Comparison of ENCODE assay signal across 11 cellular contexts in genomic region chr16:456891-457483, GRCh38. TPM values are rescaled to one million over a fixed set of nuclear protein-coding genes. Genes with fewer than 3 reads are reported as not detected.
A peak's percentile ranks its signal among the peaks of the same experiment; 100 is the strongest.
DNase-seq lines count a peak whose midpoint lies in the region; ATAC-seq and TF ChIP-seq lines count a peak whose summit lies in the region.
"Had no signal": no experiment of that assay in that cellular context is flagged by ENCODE, and none has a peak within 500 bp of the region (broad histone marks: within the 10 kb centered on the region; RNA-seq: fewer than 3 reads in every experiment).

No MANE protein-coding gene starts in this region.

- 0 out of 2 replicates have a peak, but pooled peaks have one; percentile 36 for ATAC-seq in Panc1
- no peak for ATAC-seq in HG03108 (IDR thresholded peaks at IDR 0.05; ENCODE audit: unreplicated experiment)
- no peak for ATAC-seq in esophagus mucosa
- ATAC-seq in GM18858 (IDR thresholded peaks at IDR 0.05; ENCODE audit: unreplicated experiment) = no peak
- no peak for ATAC-seq in HG03095 (IDR thresholded peaks at IDR 0.05; ENCODE audit: unreplicated experiment)

- TF ChIP-seq CTCF in Panc1 (IDR thresholded peaks at IDR 0.05) (no peak), fibroblast of villous mesenchyme (IDR thresholded peaks at IDR 0.05; ENCODE audit: insufficient read depth, low read depth, low read length) (no peak), ovary (IDR thresholded peaks at IDR 0.05) (no peak)

- POLR2A ChIA-PET in CD4-positive, alpha-beta memory T cell (lab: Charles Lee; ENCODE audit: partially characterized antibody) = no interaction called here
- POLR2A ChIA-PET in Panc1 (lab: Charles Lee) = no interaction called here

- TF ChIP-seq POLR2A in ovary (IDR thresholded peaks at IDR 0.05) = no peak

- TF ChIP-seq EP300 in ovary (IDR thresholded peaks at IDR 0.05) = no peak

- no peaks in the 10 kb centered on the region for H3K27me3 Mint-ChIP-seq in CD4-positive, alpha-beta memory T cell

- peaks cover 5 to 22% (median 12%) of the 10 kb centered on the region in 4 donors for H3K4me1 Mint-ChIP-seq in CD4-positive, alpha-beta memory T cell

- H3K27ac Mint-ChIP-seq in CD4-positive, alpha-beta memory T cell = peak overlapping the region in 6 of 7 donors; percentile 2 to 60 (median 28)

- H3K27ac ChIP-seq in CD4-positive, alpha-beta memory T cell (ENCODE audit: low read depth, low read length) = no peak overlapping the region
- H3K27ac ChIP-seq in Panc1 (ENCODE audit: low read length) = no peak overlapping the region
- H3K27ac ChIP-seq in ovary = no peak overlapping the region
- H3K27ac ChIP-seq: SJSA1 had no signal

- no TSS peak for BruUV-seq in Panc1 (replicated peaks; lab: Mats Ljungman, UMichigan)

- H3K36me3 Mint-ChIP-seq in CD4-positive, alpha-beta memory T cell = peaks cover 3 to 8% of the 10 kb centered on the region in 2 donors

- intact Hi-C loops in CD4-positive, alpha-beta memory T cell (cut with micrococcal nuclease) = no loop called here
- intact Hi-C loops in Panc1 (cut with micrococcal nuclease; ENCODE audit: unreplicated experiment) = no loop called here
- intact Hi-C loops in ovary (cut with DNase I) = no loop called here

- H3K9me3 ChIP-seq in CD4-positive, alpha-beta memory T cell (ENCODE audit: control insufficient read depth in 1 of 2, low read length in 2 of 2) = no peaks in the 10 kb centered on the region
- H3K9me3 ChIP-seq in Panc1 (ENCODE audit: control insufficient read depth, insufficient read depth, low read depth, low read length) (no peaks in the 10 kb centered on the region), ovary (no peaks in the 10 kb centered on the region)
- H3K9me3 ChIP-seq: SJSA1 had no signal

- WGBS in ovary, 3 donors = 7 to 16% (median 15%) methylated on average over 11 of the region's 11 CpGs

- in situ Hi-C loops in Panc1 (cut with HindIII; ENCODE audit: low pct_unique_long_range_greater_than_20kb, low sequenced_read_pairs) = no loop called here

- H3K4me3 ChIP-seq in CD4-positive, alpha-beta memory T cell (ENCODE audit: low read length in 2 of 2) = no peak overlapping the region
- no peak overlapping the region for H3K4me3 ChIP-seq in Panc1 (ENCODE audit: low read depth in 2 of 2, low read length in 2 of 2)
- peak overlapping the region; percentile 23 for H3K4me3 ChIP-seq in fibroblast of villous mesenchyme (ENCODE audit: low read depth, low read length)
- H3K4me3 ChIP-seq in ovary = no peak overlapping the region
- H3K4me3 ChIP-seq: SJSA1 had no signal

- H3K27me3 ChIP-seq in CD4-positive, alpha-beta memory T cell (ENCODE audit: insufficient read depth, low read length) = no peaks in the 10 kb centered on the region
- H3K27me3 ChIP-seq in Panc1 (ENCODE audit: control insufficient read depth, insufficient read depth, low read length) (no peaks in the 10 kb centered on the region), ovary (no peaks in the 10 kb centered on the region)
- H3K27me3 ChIP-seq: SJSA1 had no signal

- no peaks in the 10 kb centered on the region for H3K4me1 ChIP-seq in CD4-positive, alpha-beta memory T cell (ENCODE audit: insufficient read depth, low read length)
- 0 out of 2 replicates have a peak, but pooled peaks cover 6% of the 10 kb centered on the region for H3K4me1 ChIP-seq in Panc1 (ENCODE audit: control insufficient read depth, insufficient read depth, low read length)
- H3K4me1 ChIP-seq in ovary (ENCODE audit: insufficient read depth) = peaks cover 13% of the 10 kb centered on the region

- H3K4me3 Mint-ChIP-seq in CD4-positive, alpha-beta memory T cell = no peak overlapping the region

- H3K9me3 Mint-ChIP-seq in CD4-positive, alpha-beta memory T cell = no peaks in the 10 kb centered on the region

- CTCF ChIA-PET in CD4-positive, alpha-beta memory T cell (lab: Charles Lee; ENCODE audit: partially characterized antibody) = no interaction called here
- CTCF ChIA-PET in Panc1 (lab: Charles Lee) = no interaction called here

- DNase-seq in CD4-positive, alpha-beta memory T cell = no peak
- DNase-seq in Panc1 (ENCODE audit: low read depth, low spot score) (no peak), fibroblast of villous mesenchyme (ENCODE audit: low read depth) (peak; percentile 85), ovary (peak in 4 of 5 donors; percentile 35 to 70 (median 38))
- DNase-seq: activated effector memory CD4-positive, alpha-beta T cell treated with anti-CD3 and anti-CD28 coated beads, Interleukin-2, amount 50 U/mL, for 16 hours; stimulated activated CD4-positive, alpha-beta T cell treated with anti-CD3 and anti-CD28 coated beads, Interleukin-4, amount 100 ng/mL, for 4 hours had no signal

- H3K36me3 ChIP-seq in CD4-positive, alpha-beta memory T cell (ENCODE audit: insufficient read depth, low read length) = no peaks in the 10 kb centered on the region
- H3K36me3 ChIP-seq in Panc1 (ENCODE audit: control insufficient read depth, insufficient read depth, low read length) = no peaks in the 10 kb centered on the region
- no peaks in the 10 kb centered on the region for H3K36me3 ChIP-seq in ovary
- H3K36me3 ChIP-seq: SJSA1 had no signal

RNA-seq across cellular contexts. Expression of gene RAB11FIP3, which starts 31.5 kb away (rescaled TPM):
- 10 to 100 TPM; 41.8 to 42.6 TPM for total RNA-seq in CD4-positive, alpha-beta memory T cell
- polyA plus RNA-seq in CD4-positive, alpha-beta memory T cell = 1 to 10 TPM in 1 of 2 donors, under 1 TPM in 1; 0.15 to 4.6 TPM
- total RNA-seq in Panc1 (2021; ENCODE audit: unreplicated experiment) (57.3 TPM), fibroblast of villous mesenchyme (19.0 and 19.4 TPM in 2 replicates), ovary (10 to 100 TPM; 35.9 to 58.1 (median 38.1) TPM), esophagus mucosa (6.3 TPM)
- polyA plus RNA-seq in Panc1 (2012; ENCODE audit: insufficient read length) = 65.7 TPM
- 10 to 100 TPM; 18.0 to 40.1 TPM for polyA plus RNA-seq in ovary

RNA-seq across cellular contexts. Expression of gene DECR2, which starts 55.3 kb away (rescaled TPM):
- 1 to 10 TPM; 5.1 to 7.3 TPM for total RNA-seq in CD4-positive, alpha-beta memory T cell
- polyA plus RNA-seq in CD4-positive, alpha-beta memory T cell = 1 to 10 TPM; 3.4 to 4.1 TPM
- 92.7 TPM for total RNA-seq in Panc1 (2021; ENCODE audit: unreplicated experiment)
- 107 TPM for polyA plus RNA-seq in Panc1 (2012; ENCODE audit: insufficient read length)
- total RNA-seq in fibroblast of villous mesenchyme = 11.6 and 16.0 TPM in 2 replicates
- total RNA-seq in ovary = 10 to 100 TPM; 10.2 to 23.7 (median 15.1) TPM
- 10 to 100 TPM in 1 of 2 donors, 1 to 10 TPM in 1; 2.1 to 13.0 TPM for polyA plus RNA-seq in ovary
- 8.4 TPM for total RNA-seq in esophagus mucosa

RNA-seq across cellular contexts. Expression of gene NME4, which starts 60.0 kb away (rescaled TPM):
- 10 to 100 TPM; 34.9 to 35.4 TPM for total RNA-seq in CD4-positive, alpha-beta memory T cell
- polyA plus RNA-seq in CD4-positive, alpha-beta memory T cell = 10 to 100 TPM; 54.4 to 61.7 TPM
- total RNA-seq in Panc1 (2021; ENCODE audit: unreplicated experiment) = 500 TPM
- polyA plus RNA-seq in Panc1 (2012; ENCODE audit: insufficient read length) = 1,177 TPM
- total RNA-seq in fibroblast of villous mesenchyme = 126 TPM in 2 replicates
- 100 to 1,000 TPM in 3 of 7 donors, 10 to 100 TPM in 4; 48.8 to 133 (median 93.4) TPM for total RNA-seq in ovary
- 100 to 1,000 TPM in 1 of 2 donors, 10 to 100 TPM in 1; 72.9 to 117 TPM for polyA plus RNA-seq in ovary
- 25.3 TPM for total RNA-seq in esophagus mucosa

Comparison
In these comparisons a context has a peak if more than half of its experiments do, and no peak if none do; other contexts are left out.
1. DNase-seq: peak in fibroblast of villous mesenchyme (single experiment) and ovary (4 of 5); none in CD4-positive, alpha-beta memory T cell (0 of 5) and Panc1 (single experiment).